2 cellular contexts compared by ENCODE assay signal in the genomic region with DNA sequence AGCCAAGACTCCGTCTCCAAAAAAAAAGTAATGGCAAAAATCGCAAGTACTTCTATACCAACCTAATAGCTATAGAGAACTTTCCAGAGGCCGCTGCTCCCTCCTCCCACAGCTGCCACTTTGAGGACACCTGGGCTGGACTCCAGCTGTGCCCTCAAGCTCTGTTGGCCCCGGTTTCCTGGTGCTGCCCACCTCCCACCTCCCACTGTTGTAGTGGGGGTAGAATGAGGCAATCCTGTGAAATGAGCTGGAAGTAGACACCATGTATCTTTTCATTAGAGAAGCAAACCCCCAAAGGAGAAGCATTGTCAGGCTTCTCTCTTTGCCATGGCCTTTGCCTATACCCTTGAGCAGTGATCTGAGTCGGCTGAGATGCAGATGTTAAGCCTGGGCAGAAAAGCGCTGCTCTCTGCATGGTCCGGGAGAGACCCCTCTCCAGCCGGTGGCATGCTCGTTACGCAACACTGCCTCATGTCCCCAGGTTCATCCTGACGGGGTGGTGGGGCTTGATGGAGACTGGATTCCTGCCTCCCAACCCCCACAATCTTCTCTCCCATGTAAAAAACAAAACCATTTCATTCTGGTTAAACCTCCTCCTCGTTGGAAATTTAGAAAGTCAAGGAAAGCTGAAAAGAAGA.
TF ChIP-seq lines count a peak whose summit lies in the region.

No MANE protein-coding gene starts in this region.

TF ChIP-seq in HEK293, 187 proteins besides CTCF, POLR2A, EP300 and RAD21:
- 0 out of 2 replicates have a peak, but pooled peaks have one; percentile 26 for TF ChIP-seq GLIS1 (tag by site-specific recombination; IDR thresholded peaks at IDR 0.05)
- TF ChIP-seq ZIC2 (tag by site-specific recombination; IDR thresholded peaks at IDR 0.05), result peak; percentile 78
- peak; percentile 93 for TF ChIP-seq EGR2 (tag by site-specific recombination; IDR thresholded peaks at IDR 0.05; ENCODE audit: low read depth)
- peak; percentile 90 for TF ChIP-seq ZFHX2 (tag by site-specific recombination; conservative IDR thresholded peaks at IDR 0.05)
- TF ChIP-seq HOXA7 (CRISPR knock-in tag; IDR thresholded peaks at IDR 0.05; ENCODE audit: borderline replicate concordance), result no peak
- TF ChIP-seq ZNF394 (tag by site-specific recombination; IDR thresholded peaks at IDR 0.05; ENCODE audit: borderline replicate concordance), result peak; percentile 78
- TF ChIP-seq TRIM28 (IDR thresholded peaks at IDR 0.05; ENCODE audit: borderline replicate concordance, low read length), result no peak
- TF ChIP-seq PRDM1 (tag by site-specific recombination; IDR thresholded peaks at IDR 0.05), result peak; percentile 77

TF ChIP-seq in HepG2, 621 proteins besides CTCF, POLR2A, EP300 and RAD21:
- peak; percentile 72 for TF ChIP-seq CEBPB (IDR thresholded peaks at IDR 0.05; ENCODE audit: borderline replicate concordance, low read depth, low read length)
- no peak for TF ChIP-seq ZNF75D (CRISPR knock-in tag; IDR thresholded peaks at IDR 0.05; ENCODE audit: borderline replicate concordance)
- 0 out of 2 replicates have a peak, but pooled peaks have one; percentile 16 for TF ChIP-seq CEBPG (CRISPR knock-in tag; IDR thresholded peaks at IDR 0.05)
